Comparison of ENCODE assay signal across 2 cellular contexts in genomic region chr17:17289091-17289490, GRCh38.
A peak's percentile ranks its signal among the peaks of the same experiment; 100 is the strongest.
TF ChIP-seq lines count a peak whose summit lies in the region.

No MANE protein-coding gene starts in this region.

TF ChIP-seq in IMR-90, 13 proteins besides CTCF, POLR2A, EP300 and RAD21:
- TF ChIP-seq MXI1 (IDR thresholded peaks at IDR 0.05; ENCODE audit: borderline replicate concordance, low read depth, low read length) (no peak), CEBPB (IDR thresholded peaks at IDR 0.05; ENCODE audit: low read depth, low read length) (peak; percentile 72), BHLHE40 (IDR thresholded peaks at IDR 0.05; ENCODE audit: low read depth, low read length) (no peak), NFE2L2 (IDR thresholded peaks at IDR 0.05; ENCODE audit: low read depth, low read length) (no peak)

TF ChIP-seq in K562, 482 proteins besides CTCF, POLR2A, EP300 and RAD21:
- TF ChIP-seq NONO (IDR thresholded peaks at IDR 0.05; ENCODE audit: low read depth in 2 of 2, low read length in 1 of 2) (no peak), CEBPG (CRISPR knock-in tag; IDR thresholded peaks at IDR 0.05) (no peak), CEBPG (tag; conservative IDR thresholded peaks at IDR 0.05 in 1 of 2, IDR thresholded peaks at IDR 0.05 in 1 of 2) (peak in 1 of 2 experiments; percentile 45; a peak in 1 of 4 replicates), ARID1B (IDR thresholded peaks at IDR 0.05) (peak; percentile 14; the same call in 1 of the 2 replicates), ZNF224 (CRISPR knock-in tag; IDR thresholded peaks at IDR 0.05) (no peak), ZFP30 (CRISPR knock-in tag; IDR thresholded peaks at IDR 0.05; ENCODE audit: borderline replicate concordance) (no peak), CBFA2T2 (conservative IDR thresholded peaks at IDR 0.05) (0 out of 2 replicates have a peak, but pooled peaks have one; percentile 21), CEBPB (tag; IDR thresholded peaks at IDR 0.05) (peak; percentile 77), KHSRP (IDR thresholded peaks at IDR 0.05) (no peak), SMAD1 (IDR thresholded peaks at IDR 0.05; ENCODE audit: low read depth, low read length, partially characterized antibody) (no peak), NEUROD1 (IDR thresholded peaks at IDR 0.05; ENCODE audit: borderline replicate concordance, low read depth, low read length, partially characterized antibody) (no peak), TAL1 (IDR thresholded peaks at IDR 0.05) (peak; percentile 30; the same call in 1 of the 2 replicates), CBFA2T3 (IDR thresholded peaks at IDR 0.05) (peak; percentile 40; the same call in 1 of the 2 replicates), GTF2A2 (tag; IDR thresholded peaks at IDR 0.05) (no peak)
